17 cellular contexts compared by ENCODE assay signal in genomic region chr12:114403690-114404450, GRCh38. TPM values are rescaled to one million over a fixed set of nuclear protein-coding genes. Genes with fewer than 3 reads are reported as not detected.
A peak's percentile ranks its signal among the peaks of the same experiment; 100 is the strongest.
DNase-seq lines count a peak whose midpoint lies in the region; ATAC-seq and TF ChIP-seq lines count a peak whose summit lies in the region.
"Had no signal": no experiment of that assay in that cellular context is flagged by ENCODE, and none has a peak within 500 bp of the region (broad histone marks: within the 10 kb centered on the region; RNA-seq: fewer than 3 reads in every experiment).

No MANE protein-coding gene starts in this region.

- POLR2A ChIA-PET in AG04450 (lab: Yijun Ruan, JAX): interaction anchor here (1.9 kb wide), 1 partner anchor 9 kb away, joined by 6 read pairs; no protein-coding TSS in a partner anchor

- H3K9me3 ChIP-seq in AG04450 (ENCODE audit: control insufficient read depth, insufficient read depth, low read length) (no peaks in the 10 kb centered on the region; the same call in 1 of the 2 replicates), HAP-1 (no peaks in the 10 kb centered on the region), fibroblast of lung (ENCODE audit: control insufficient read depth, insufficient read depth, low read depth, low read length) (no peaks in the 10 kb centered on the region), lung (ENCODE audit: control insufficient read depth in 2 of 2, insufficient read depth in 1 of 2, low read length in 1 of 2) (peaks cover 0 to 14% of the 10 kb centered on the region in 2 donors), MG63 (no peaks in the 10 kb centered on the region)
- H3K9me3 ChIP-seq: ovary had no signal

- no peak for ATAC-seq in lung (ENCODE audit: insufficient read depth, low FRiP score)
- ATAC-seq: activated T-helper 17 cell treated with anti-CD3 and anti-CD28 coated beads, Interleukin-2, amount 50 U/mL, for 72 hours had no signal

- TF ChIP-seq CTCF in AG04450 (IDR thresholded peaks at IDR 0.05; ENCODE audit: low read depth, low read length): no peak
- TF ChIP-seq CTCF in fibroblast of lung (conservative IDR thresholded peaks at IDR 0.05 in 1 of 2, IDR thresholded peaks at IDR 0.05 in 1 of 2; ENCODE audit: low read depth in 1 of 2, low read length in 2 of 2): no peak
- no peak for TF ChIP-seq CTCF in lung (IDR thresholded peaks at IDR 0.05; ENCODE audit: control extremely low read depth, extremely low read depth)

- H3K4me3 ChIP-seq in AG04450 (ENCODE audit: low read depth, low read length): peak overlapping the region; percentile 83
- peak overlapping the region; percentile 63 for H3K4me3 ChIP-seq in HAP-1
- peak overlapping the region; percentile 38 to 86 (median 73) for H3K4me3 ChIP-seq in fibroblast of lung (replicated peaks in 1 of 4; ENCODE audit: control extremely low read depth in 1 of 4, insufficient read depth in 1 of 4, low read depth in 3 of 4, low read length in 4 of 4)
- H3K4me3 ChIP-seq in lung: no peak overlapping the region
- no peak overlapping the region for H3K4me3 ChIP-seq in MG63
- H3K4me3 ChIP-seq: ovary had no signal

- H3K36me3 ChIP-seq in HAP-1 (replicated peaks) (peaks cover 39% of the 10 kb centered on the region), fibroblast of lung (ENCODE audit: control insufficient read depth, insufficient read depth, low read length) (peaks cover 6% of the 10 kb centered on the region), lung (ENCODE audit: control insufficient read depth in 2 of 2, insufficient read depth in 2 of 2, low read length in 2 of 2) (no peaks in the 10 kb centered on the region), MG63 (no peaks in the 10 kb centered on the region)
- H3K36me3 ChIP-seq: ovary had no signal

- H3K4me1 ChIP-seq in HAP-1: peaks cover 3% of the 10 kb centered on the region
- H3K4me1 ChIP-seq in fibroblast of lung (ENCODE audit: control insufficient read depth, extremely low read depth, insufficient read depth, low read length): peaks cover 8% of the 10 kb centered on the region
- H3K4me1 ChIP-seq in lung (ENCODE audit: control insufficient read depth in 2 of 2, insufficient read depth in 2 of 2, low read length in 2 of 2): peaks cover 0 to 8% of the 10 kb centered on the region in 2 donors

- H2AFZ ChIP-seq in fibroblast of lung (ENCODE audit: low read length): no peak overlapping the region

- peaks cover 98% of the 10 kb centered on the region for H3K79me2 ChIP-seq in fibroblast of lung (ENCODE audit: control insufficient read depth, insufficient read depth, low read length)

- no peak for DNase-seq in AG04450 (ENCODE audit: low read depth, low spot score)
- DNase-seq in HAP-1 (ENCODE audit: low spot score in 2 of 2): peak; percentile 29 to 75
- DNase-seq in fibroblast of lung (ENCODE audit: low read depth in 2 of 2): peak in 1 of 2 donors; percentile 76
- no peak for DNase-seq in lung (ENCODE audit: low spot score)
- DNase-seq in HuH-7 (ENCODE audit: low spot score): no peak
- DNase-seq in MG63: no peak
- no peak for DNase-seq in erythroblast (lab: John Stamatoyannopoulos, UW)
- no peak for DNase-seq in cerebellum (ENCODE audit: low spot score)
- DNase-seq: activated CD4-positive, alpha-beta T cell treated with anti-CD3 and anti-CD28 coated beads, Interleukin-2, amount 50 U/mL, for 1 hour; anterior cingulate cortex; Kasumi-1; NCI-H1694 treated with DMSO at 0.1 percent for 48 hours; NK-92 treated with Interleukin-12 subunit alpha and Interleukin-12 subunit beta, amount 100 ng/mL, for 24 hours; ovary; SHP77 treated with DMSO at 0.1 percent for 48 hours had no signal

- TF ChIP-seq POLR2A in erythroblast (IDR thresholded peaks at IDR 0.05; ENCODE audit: low read length): no peak

- 5 to 8% methylated on average over 36 of the region's 36 CpGs for WGBS in lung, 2 donors

- peak overlapping the region; percentile 48 for H3K9ac ChIP-seq in fibroblast of lung (ENCODE audit: insufficient read depth, low read length)

- peak overlapping the region; percentile 96 for H3K4me2 ChIP-seq in fibroblast of lung (ENCODE audit: extremely low read depth, insufficient read depth, low read length)

- no peaks in the 10 kb centered on the region for H3K27me3 ChIP-seq in AG04450 (ENCODE audit: control insufficient read depth, insufficient read depth, low read length)
- no peaks in the 10 kb centered on the region for H3K27me3 ChIP-seq in HAP-1 (ENCODE audit: low read depth)
- no peaks in the 10 kb centered on the region for H3K27me3 ChIP-seq in fibroblast of lung (ENCODE audit: control insufficient read depth, insufficient read depth, low read length)
- H3K27me3 ChIP-seq in lung (ENCODE audit: control insufficient read depth, insufficient read depth): peaks cover 33% of the 10 kb centered on the region
- H3K27me3 ChIP-seq in MG63: peaks cover 3% of the 10 kb centered on the region; the same call in 1 of the 2 replicates
- H3K27me3 ChIP-seq: ovary had no signal

- CTCF ChIA-PET in AG04450 (lab: Charles Lee): no interaction called here

- H3K27ac ChIP-seq in AG04450 (ENCODE audit: low read depth, low read length) (peak overlapping the region; percentile 94), fibroblast of lung (ENCODE audit: insufficient read depth, low read length) (peak overlapping the region; percentile 90), lung (ENCODE audit: low read depth in 1 of 2, low read length in 1 of 2) (peak overlapping the region; percentile 83 to 92)
- H3K27ac ChIP-seq: ovary had no signal

- in situ Hi-C loops in HAP-1 (cut with MboI; ENCODE audit: low sequenced_read_pairs): loop anchor here (5.0 kb wide), 1 partner anchor 73 kb away; no protein-coding TSS in a partner anchor

- no peaks in the 10 kb centered on the region for H4K20me1 ChIP-seq in fibroblast of lung (ENCODE audit: control insufficient read depth, extremely low read depth, insufficient read depth, low read length)

RNA-seq across cellular contexts. Expression of gene TBX5, which starts 2.1 kb away (rescaled TPM):
- polyA plus RNA-seq in AG04450 (2011; rRNA removed): 14.2 and 16.8 TPM in 2 replicates
- polyA minus RNA-seq in AG04450 (2011; rRNA and poly(A)+ RNA removed): 26.3 and 27.1 TPM in 2 replicates
- total RNA-seq in fibroblast of lung: 13.1 and 16.8 TPM in 2 replicates
- polyA plus RNA-seq in fibroblast of lung: 15.9 and 19.4 TPM in 2 replicates
- polyA plus RNA-seq in fibroblast of lung (2012): 11.2 and 14.7 TPM in 2 replicates
- polyA minus RNA-seq in fibroblast of lung (ENCODE audit: low replicate concordance): 29.6 and 41.9 TPM in 2 replicates
- total RNA-seq in lung: 10 to 100 TPM; 20.8 to 39.7 TPM
- polyA plus RNA-seq in lung: 1 to 10 TPM; 5.6 to 7.1 TPM
- total RNA-seq in MG63 (2014; rRNA removed; shearing (Covaris generic); ENCODE audit: low replicate concordance): not detected in 2 replicates
- not detected for total RNA-seq in cerebellum
- total RNA-seq: activated T-helper 17 cell treated with anti-CD3 and anti-CD28 coated beads, Interleukin-2, amount 50 U/mL, for 72 hours; mononuclear cell had no signal

Comparison
In these comparisons a context has a peak if more than half of its experiments do, and no peak if none do; other contexts are left out.
1. DNase-seq: peak in HAP-1 (2 of 2); none in AG04450 (single experiment), lung (single experiment), HuH-7 (single experiment), MG63 (single experiment), erythroblast (0 of 2) and cerebellum (single experiment).
2. H3K4me3 ChIP-seq: peak in AG04450 (single experiment), HAP-1 (single experiment) and fibroblast of lung (4 of 4); none in lung (single experiment) and MG63 (single experiment).
3. RNA of gene TBX5, which starts 2.1 kb away (total RNA-seq): 20.8 to 39.7 TPM in lung and 13.1 to 16.8 TPM in fibroblast of lung; not detected in MG63 and not detected in cerebellum (single experiment); every median in the first group is over 10 times any median in the second.
4. Peak in every context shown above with its lines, with median percentiles within 50 percentile points of each other: H3K27ac ChIP-seq.